8 cellular contexts compared by ENCODE assay signal in genomic region chr15:43483306-43484128, GRCh38. TPM values are rescaled to one million over a fixed set of nuclear protein-coding genes. Genes with fewer than 3 reads are reported as not detected.
DNase-seq lines count a peak whose midpoint lies in the region; ATAC-seq and TF ChIP-seq lines count a peak whose summit lies in the region.

No MANE protein-coding gene starts in this region.

- TF ChIP-seq CTCF in heart right ventricle (IDR thresholded peaks at IDR 0.05) (peak in 7 of 9 donors; percentile 21 to 60 (median 46)), foreskin fibroblast (IDR thresholded peaks at IDR 0.05; ENCODE audit: low read depth, low read length) (peak; percentile 19), uterus (IDR thresholded peaks at IDR 0.05) (peak; percentile 13 to 40 (median 30)), mesothelial cell of epicardium (IDR thresholded peaks at IDR 0.05; ENCODE audit: unreplicated experiment) (no peak)

- H3K27me3 ChIP-seq in heart right ventricle (no peaks in the 10 kb centered on the region), uterus (no peaks in the 10 kb centered on the region)

- 75 to 81% methylated on average over 4 of the region's 4 CpGs for WGBS in heart right ventricle, 2 donors

- H3K36me3 ChIP-seq in heart right ventricle (peaks cover 0 to 92% (median 17%) of the 10 kb centered on the region in 9 donors), uterus (no peaks in the 10 kb centered on the region)

- intact Hi-C loops in heart right ventricle (cut with DNase I), result loop anchor here in 3 of 10 donors (5.0 kb wide), 2 partner anchors 34 to 59 kb away; partner anchors contain the start of gene MAP1A (in 2 of the 3)
- intact Hi-C loops in cardiac septum (cut with DNase I), result no loop called here
- intact Hi-C loops in uterus (cut with DNase I; ENCODE audit: low total_unique reads), result no loop called here

- no peak overlapping the region for H3K27ac Mint-ChIP-seq in mesothelial cell of epicardium

- no peaks in the 10 kb centered on the region for H3K9me3 Mint-ChIP-seq in mesothelial cell of epicardium

- H3K36me3 Mint-ChIP-seq in mesothelial cell of epicardium, result peaks cover 53% of the 10 kb centered on the region

- no peak for DNase-seq in heart right ventricle
- no peak for DNase-seq in cardiac septum (ENCODE audit: low spot score)
- DNase-seq in RKO (ENCODE audit: low spot score), result peak; percentile 41
- peak in 1 of 2 donors; percentile 48 for DNase-seq in foreskin fibroblast
- no peak for DNase-seq in uterus
- DNase-seq in mesothelial cell of epicardium (ENCODE audit: low spot score in 2 of 2, unreplicated experiment in 2 of 2), result no peak
- DNase-seq in activated gamma-delta T cell (lab: John Stamatoyannopoulos, UW), result no peak

- H3K27me3 Mint-ChIP-seq in mesothelial cell of epicardium (ENCODE audit: low read depth), result no peaks in the 10 kb centered on the region

- peak overlapping the region in 2 of 10 donors; percentile 3 to 8 for H3K27ac ChIP-seq in heart right ventricle
- H3K27ac ChIP-seq in uterus, result no peak overlapping the region

- TF ChIP-seq POLR2A in uterus (IDR thresholded peaks at IDR 0.05) (no peak), GM18505 (IDR thresholded peaks at IDR 0.05; ENCODE audit: borderline replicate concordance, extremely low read depth, insufficient read depth, insufficient read length) (no peak)

- H3K4me1 ChIP-seq in heart right ventricle, result peaks cover 0 to 15% (median 4%) of the 10 kb centered on the region in 9 donors
- no peaks in the 10 kb centered on the region for H3K4me1 ChIP-seq in uterus

- H3K4me3 ChIP-seq in heart right ventricle (no peak overlapping the region), foreskin fibroblast (ENCODE audit: low read depth in 1 of 2, low read length in 2 of 2) (no peak overlapping the region), uterus (no peak overlapping the region)

- no peaks in the 10 kb centered on the region for H3K9me3 ChIP-seq in heart right ventricle
- H3K9me3 ChIP-seq in uterus, result no peaks in the 10 kb centered on the region

- H3K4me3 Mint-ChIP-seq in mesothelial cell of epicardium, result no peak overlapping the region

- ATAC-seq in heart right ventricle (no peak), GM18505 (IDR thresholded peaks at IDR 0.05; ENCODE audit: unreplicated experiment) (no peak)

- no peaks in the 10 kb centered on the region for H3K4me1 Mint-ChIP-seq in mesothelial cell of epicardium

RNA-seq across cellular contexts. Expression of gene TP53BP1, which starts 9.4 kb away (rescaled TPM):
- total RNA-seq in heart right ventricle, result 10 to 100 TPM; 21.2 to 35.2 (median 29.3) TPM
- 10 to 100 TPM; 11.2 to 12.6 TPM for polyA plus RNA-seq in heart right ventricle
- total RNA-seq in cardiac septum, result 33.1 TPM
- 100 to 1,000 TPM in 1 of 4 donors, 10 to 100 TPM in 3; 30.2 to 150 (median 51.4) TPM for total RNA-seq in uterus
- 103 to 112 TPM (median 108 TPM) in 3 replicates for total RNA-seq in mesothelial cell of epicardium

RNA-seq across cellular contexts. Expression of gene MAP1A, which starts 33.9 kb away (rescaled TPM):
- total RNA-seq in heart right ventricle (100 to 1,000 TPM in 2 of 10 donors, 10 to 100 TPM in 8; 21.3 to 139 (median 51.6) TPM), cardiac septum (182 TPM), uterus (10 to 100 TPM in 3 of 4 donors, 1 to 10 TPM in 1; 5.9 to 27.6 (median 12.8) TPM), mesothelial cell of epicardium (13.7 to 13.9 TPM (median 13.7 TPM) in 3 replicates)
- polyA plus RNA-seq in heart right ventricle, result 10 to 100 TPM in 1 of 2 donors, 1 to 10 TPM in 1; 3.4 to 17.5 TPM
